In genomic region chr20:57856658-57857057, GRCh38 we compare ENCODE assay signal across 23 cellular contexts.
DNase-seq lines count a peak whose midpoint lies in the region; ATAC-seq and TF ChIP-seq lines count a peak whose summit lies in the region.
"Had no signal": no experiment of that assay in that cellular context is flagged by ENCODE, and none has a peak within 500 bp of the region (broad histone marks: within the 10 kb centered on the region; RNA-seq: fewer than 3 reads in every experiment).

No MANE protein-coding gene starts in this region.

- ATAC-seq in central memory CD8-positive, alpha-beta T cell (replicated peaks; ENCODE audit: extremely low read depth, poor library complexity, severe bottlenecking), result peak; percentile 89
- ATAC-seq in stimulated activated naive CD8-positive, alpha-beta T cell treated with anti-CD3 and anti-CD28 coated beads, Interleukin-15, Interleukin-2, amounts not matched to agents 100 U/mL and 50 U/mL, for 24 hours, result peak; percentile 57
- ATAC-seq: A549; activated CD4-positive, CD25-positive, alpha-beta regulatory T cell treated with anti-CD3 and anti-CD28 coated beads, Interleukin-2, amount 50 U/mL, for 24 hours; gastroesophageal sphincter; GM23338; sciatic nerve had no signal

- 94 to 96% (median 94%) methylated on average over 2 of the region's 2 CpGs for WGBS in ovary, 3 donors

- H3K27me3 ChIP-seq in ovary, result no peaks in the 10 kb centered on the region
- H3K27me3 ChIP-seq: gastroesophageal sphincter, MG63, transverse colon had no signal

- TF ChIP-seq EP300 in ovary (IDR thresholded peaks at IDR 0.05), result no peak

- no peak for TF ChIP-seq CTCF in ovary (IDR thresholded peaks at IDR 0.05)

- peaks cover 19% of the 10 kb centered on the region for H3K4me1 Mint-ChIP-seq in central memory CD8-positive, alpha-beta T cell
- H3K4me1 Mint-ChIP-seq: GM23338, neural crest cell had no signal

- peak; percentile 20 for DNase-seq in activated gamma-delta T cell treated with Interleukin-2 at 50 U/mL for 16 hours
- DNase-seq in activated gamma-delta T cell (lab: John Stamatoyannopoulos, UW), result no peak
- DNase-seq in M059J (ENCODE audit: low read depth), result peak; percentile 20
- peak in 1 of 2 donors; percentile 21 for DNase-seq in central memory CD8-positive, alpha-beta T cell (ENCODE audit: low spot score in 2 of 2)
- no peak for DNase-seq in stimulated activated naive CD8-positive, alpha-beta T cell treated with anti-CD3 and anti-CD28 coated beads, Interleukin-15, Interleukin-2, amounts not matched to agents 100 U/mL and 50 U/mL, for 24 hours
- DNase-seq in ovary, result no peak
- DNase-seq in NCI-H1930 (lab: John Stamatoyannopoulos, UW), result no peak
- DNase-seq in T-helper 1 cell, result no peak
- DNase-seq: amniotic stem cell, DMS79 treated with DMSO at 0.1 percent for 48 hours, MG63, NCI-H2081 treated with DMSO at 0.1 percent for 48 hours, SHP77, stomach, SW 1271, transverse colon had no signal

- H3K9me3 ChIP-seq in ovary, result no peaks in the 10 kb centered on the region
- H3K9me3 ChIP-seq: A549, gastroesophageal sphincter, MG63, stomach, transverse colon had no signal

- peaks cover 1% of the 10 kb centered on the region for H3K36me3 Mint-ChIP-seq in central memory CD8-positive, alpha-beta T cell (ENCODE audit: insufficient read depth)

- no peak overlapping the region for H3K4me3 ChIP-seq in ovary
- H3K4me3 ChIP-seq: A549, gastroesophageal sphincter, GM23338, MG63, stomach, transverse colon had no signal

- H3K27ac Mint-ChIP-seq in central memory CD8-positive, alpha-beta T cell (ENCODE audit: low read depth), result peak overlapping the region; percentile 3
- H3K27ac Mint-ChIP-seq: activated T-helper 2 cell treated with anti-CD3 and anti-CD28 coated beads, Interferon-gamma antibody, Interleukin-2, Interleukin-4, amounts not matched to agents 10 μg/mL and 5 μg/mL and 100 μg/mL, durations not matched to agents 14 hours and 24 hours and 36 hours; GM23338 had no signal

- no peaks in the 10 kb centered on the region for H3K36me3 ChIP-seq in ovary
- H3K36me3 ChIP-seq: gastroesophageal sphincter, MG63, stomach, transverse colon had no signal

- intact Hi-C loops in ovary (cut with DNase I), result no loop called here

- no peak overlapping the region for H3K27ac ChIP-seq in ovary
- H3K27ac ChIP-seq: A549, gastroesophageal sphincter, stomach, transverse colon had no signal

- no peak for TF ChIP-seq POLR2A in ovary (IDR thresholded peaks at IDR 0.05)

- peak overlapping the region; percentile 1 for H3K4me3 Mint-ChIP-seq in central memory CD8-positive, alpha-beta T cell
- H3K4me3 Mint-ChIP-seq: GM23338, neural crest cell had no signal

- no peaks in the 10 kb centered on the region for H3K27me3 Mint-ChIP-seq in central memory CD8-positive, alpha-beta T cell

- no peaks in the 10 kb centered on the region for H3K4me1 ChIP-seq in ovary (ENCODE audit: insufficient read depth)
- H3K4me1 ChIP-seq: A549, gastroesophageal sphincter, stomach, transverse colon had no signal

- no peaks in the 10 kb centered on the region for H3K9me3 Mint-ChIP-seq in central memory CD8-positive, alpha-beta T cell
- H3K9me3 Mint-ChIP-seq: activated T-helper 2 cell treated with anti-CD3 and anti-CD28 coated beads, Interferon-gamma antibody, Interleukin-2, Interleukin-4, amounts not matched to agents 10 μg/mL and 5 μg/mL and 100 μg/mL, durations not matched to agents 14 hours and 24 hours and 36 hours; neural crest cell had no signal

Comparison
In these comparisons a context has a peak if more than half of its experiments do, and no peak if none do; other contexts are left out.
1. DNase-seq: peak in activated gamma-delta T cell treated with Interleukin-2 at 50 U/mL for 16 hours (single experiment) and M059J (single experiment); none in activated gamma-delta T cell (single experiment), stimulated activated naive CD8-positive, alpha-beta T cell treated with anti-CD3 and anti-CD28 coated beads, Interleukin-15, Interleukin-2, amounts not matched to agents 100 U/mL and 50 U/mL, for 24 hours (single experiment), ovary (0 of 5), NCI-H1930 (0 of 2) and T-helper 1 cell (0 of 5).